21 cellular contexts compared by ENCODE assay signal in the genomic region with DNA sequence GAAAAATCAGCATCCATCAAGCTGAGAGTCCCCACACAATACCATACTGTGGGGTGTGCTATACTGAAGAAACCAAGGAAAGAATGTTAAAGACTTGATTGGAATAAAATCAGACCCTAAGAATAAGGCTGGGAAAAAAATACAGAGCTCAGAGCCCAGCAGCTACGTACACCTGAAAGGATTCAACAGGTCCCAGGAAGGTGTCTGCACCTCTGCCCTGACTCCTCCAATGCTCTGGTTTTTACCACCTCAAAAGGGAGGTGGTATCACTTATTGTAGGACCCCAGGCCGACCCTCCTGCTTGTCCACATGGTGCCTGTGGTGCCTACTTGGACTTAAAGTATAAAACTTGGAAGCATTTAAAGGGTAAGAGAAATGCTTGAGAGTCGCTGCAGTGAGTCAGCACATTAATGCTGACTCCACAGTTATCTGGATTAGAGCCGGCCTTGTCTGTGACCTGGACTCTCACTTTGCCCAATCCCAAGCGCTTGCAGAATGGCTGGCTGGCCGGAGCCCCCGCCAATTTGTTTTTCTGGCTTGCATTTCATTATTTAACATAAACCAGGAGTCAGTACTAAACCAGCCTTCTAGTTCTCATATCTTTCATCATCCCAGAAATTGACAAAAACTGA.
DNase-seq lines count a peak whose midpoint lies in the region; ATAC-seq and TF ChIP-seq lines count a peak whose summit lies in the region.
"Had no signal": no experiment of that assay in that cellular context is flagged by ENCODE, and none has a peak within 500 bp of the region (broad histone marks: within the 10 kb centered on the region; RNA-seq: fewer than 3 reads in every experiment).

No MANE protein-coding gene starts in this region.

- H3K14ac ChIP-seq in trophoblast cell (ENCODE audit: low read length): no peak overlapping the region

- H3K4me2 ChIP-seq in trophoblast cell (ENCODE audit: low read length): no peak overlapping the region
- H3K4me2 ChIP-seq: BLaER1 had no signal

- H3K79me2 ChIP-seq in trophoblast cell (ENCODE audit: control insufficient read depth, insufficient read depth, low read length, poor library complexity): no peaks in the 10 kb centered on the region

- no peak overlapping the region for H3K4ac ChIP-seq in trophoblast cell (ENCODE audit: low read depth, low read length)

- DNase-seq in NCI-H82 (lab: John Stamatoyannopoulos, UW): peak; percentile 26
- DNase-seq in NCI-H82 treated with DMSO at 0.1 percent for 48 hours (lab: John Stamatoyannopoulos, UW; ENCODE audit: unreplicated experiment): no peak
- DNase-seq in amniotic epithelial cell (ENCODE audit: low read depth): peak; percentile 74
- DNase-seq in fibroblast of the aortic adventitia (ENCODE audit: low read depth): peak; percentile 36
- DNase-seq in trophoblast cell: no peak
- no peak for DNase-seq in glomerular visceral epithelial cell (ENCODE audit: extremely low spot score)
- DNase-seq: effector CD4-positive, alpha-beta T cell; GF-D8; hypothalamus; midbrain; NCI-H1930; stimulated activated CD4-positive, alpha-beta T cell treated with anti-CD3 and anti-CD28 coated beads, Interleukin-12 subunit alpha, Interleukin-12 subunit beta, amount 100 ng/mL, for 4 hours; testis had no signal

- no peaks in the 10 kb centered on the region for H3K9me3 ChIP-seq in trophoblast cell (ENCODE audit: insufficient read depth, low read depth, low read length)
- H3K9me3 ChIP-seq: BLaER1, SJSA1, testis had no signal

- no peak overlapping the region for H3K23ac ChIP-seq in trophoblast cell (ENCODE audit: low read length)

- no peaks in the 10 kb centered on the region for H3K27me3 ChIP-seq in trophoblast cell (ENCODE audit: insufficient read depth, low read length)
- H3K27me3 ChIP-seq: BLaER1, cardiac muscle cell, SJSA1, testis had no signal

- no peak overlapping the region for H2AK5ac ChIP-seq in trophoblast cell (ENCODE audit: low read length)

- H3K79me1 ChIP-seq in trophoblast cell (ENCODE audit: low read length): no peaks in the 10 kb centered on the region

- ATAC-seq in GM19467 (IDR thresholded peaks at IDR 0.05; ENCODE audit: unreplicated experiment) (no peak), HG02938 (IDR thresholded peaks at IDR 0.05; ENCODE audit: unreplicated experiment) (no peak)
- ATAC-seq: activated CD4-positive, CD25-positive, alpha-beta regulatory T cell treated with anti-CD3 and anti-CD28 coated beads, Interleukin-2, amount 50 U/mL, for 24 hours; GM12878 had no signal

- H4K8ac ChIP-seq in trophoblast cell (ENCODE audit: low read depth, low read length): no peak overlapping the region

- no peak overlapping the region for H2BK12ac ChIP-seq in trophoblast cell (ENCODE audit: low read length)

- no CpG with 5 or more reads among the region's 7 CpGs for WGBS in trophoblast cell (ENCODE audit: extremely low coverage, insufficient coverage, insufficient read length)

- H3K18ac ChIP-seq in trophoblast cell (ENCODE audit: low read length): no peak overlapping the region

- no peak overlapping the region for H3K4me3 ChIP-seq in fibroblast of the aortic adventitia (ENCODE audit: low read depth, low read length)
- H3K4me3 ChIP-seq in trophoblast cell (ENCODE audit: low read depth, low read length): no peak overlapping the region
- H3K4me3 ChIP-seq: BLaER1, cardiac muscle cell, GM12878, SJSA1, testis had no signal

- H2BK120ac ChIP-seq in trophoblast cell (ENCODE audit: insufficient read depth, low read length, poor library complexity): no peak overlapping the region

- H3K27ac ChIP-seq in trophoblast cell (ENCODE audit: low read depth, low read length): no peak overlapping the region
- H3K27ac ChIP-seq: 22Rv1, BLaER1, cardiac muscle cell, SJSA1, testis had no signal

- no peak overlapping the region for H4K12ac ChIP-seq in trophoblast cell (ENCODE audit: low read depth, low read length)

- H3K4me1 ChIP-seq in trophoblast cell (ENCODE audit: control insufficient read depth in 1 of 2, insufficient read depth in 2 of 2, low read length in 2 of 2): no peaks in the 10 kb centered on the region
- H3K4me1 ChIP-seq: BLaER1, SJSA1, testis had no signal

- H2AFZ ChIP-seq in trophoblast cell (ENCODE audit: insufficient read depth, low read length, poor library complexity): no peak overlapping the region

- no peak overlapping the region for H4K91ac ChIP-seq in trophoblast cell (ENCODE audit: low read depth, low read length)

- TF ChIP-seq CTCF in fibroblast of the aortic adventitia (IDR thresholded peaks at IDR 0.05; ENCODE audit: insufficient read depth, low read length): no peak

- no peak overlapping the region for H2BK5ac ChIP-seq in trophoblast cell (ENCODE audit: low read depth, low read length, poor library complexity)

- H3K36me3 ChIP-seq in trophoblast cell (ENCODE audit: control insufficient read depth in 1 of 2, insufficient read depth in 2 of 2, low read length in 2 of 2): no peaks in the 10 kb centered on the region
- H3K36me3 ChIP-seq: BLaER1, cardiac muscle cell, SJSA1 had no signal

- H3K9ac ChIP-seq in trophoblast cell (ENCODE audit: low read length): peak overlapping the region; percentile 40
- H3K9ac ChIP-seq: BLaER1 had no signal

Comparison
In these comparisons a context has a peak if more than half of its experiments do, and no peak if none do; other contexts are left out.
1. DNase-seq: peak in NCI-H82 (single experiment), amniotic epithelial cell (single experiment) and fibroblast of the aortic adventitia (single experiment); none in NCI-H82 treated with DMSO at 0.1 percent for 48 hours (single experiment), trophoblast cell (0 of 2) and glomerular visceral epithelial cell (single experiment).